9 cellular contexts compared by ENCODE assay signal in genomic region chr7:139118803-139119485, GRCh38. TPM values are rescaled to one million over a fixed set of nuclear protein-coding genes. Genes with fewer than 3 reads are reported as not detected.
DNase-seq lines count a peak whose midpoint lies in the region; ATAC-seq and FAIRE-seq lines count a peak whose summit lies in the region.
"Had no signal": no experiment of that assay in that cellular context is flagged by ENCODE, and none has a peak within 500 bp of the region (broad histone marks: within the 10 kb centered on the region; RNA-seq: fewer than 3 reads in every experiment).

No MANE protein-coding gene starts in this region.

- POLR2A ChIA-PET in CD8-positive, alpha-beta memory T cell (lab: Charles Lee), result interaction anchor here (0.9 to 2.4 kb wide), 3 partner anchors 14 to 33 kb away, joined by 3 to 8 read pairs (median 3); no protein-coding TSS in a partner anchor

- DNase-seq in CD8-positive, alpha-beta memory T cell, result peak in 1 of 5 donors; percentile 60
- DNase-seq in GM19239 (ENCODE audit: insufficient read length, low spot score) (no peak), SK-N-DZ (ENCODE audit: low spot score) (peak; percentile 60), islet precursor cell (peak; percentile 58), aorta (no peak), T1000 (lab: John Stamatoyannopoulos, UW) (no peak), AG08396 (ENCODE audit: low spot score) (no peak)

- H3K4me1 ChIP-seq in CD8-positive, alpha-beta memory T cell (ENCODE audit: insufficient read depth, low read length), result peaks cover 28% of the 10 kb centered on the region
- no peaks in the 10 kb centered on the region for H3K4me1 ChIP-seq in aorta (ENCODE audit: control insufficient read depth in 1 of 2, insufficient read depth in 2 of 2, low read length in 2 of 2)

- H3K4me3 ChIP-seq in CD8-positive, alpha-beta memory T cell (ENCODE audit: low read length), result peak overlapping the region; percentile 13
- H3K4me3 ChIP-seq in aorta (ENCODE audit: low read length in 2 of 2), result no peak overlapping the region

- WGBS in aorta, 2 donors, result 75 to 79% methylated on average over 7 of the region's 7 CpGs

- no peaks in the 10 kb centered on the region for H3K36me3 ChIP-seq in CD8-positive, alpha-beta memory T cell (ENCODE audit: insufficient read depth, low read length)
- no peaks in the 10 kb centered on the region for H3K36me3 ChIP-seq in aorta (ENCODE audit: control insufficient read depth in 1 of 2, insufficient read depth in 2 of 2, low read length in 1 of 2)

- H3K27ac ChIP-seq in CD8-positive, alpha-beta memory T cell (ENCODE audit: low read depth, low read length), result peak overlapping the region; percentile 66
- no peak overlapping the region for H3K27ac ChIP-seq in aorta (ENCODE audit: low read depth in 1 of 2, low read length in 2 of 2)

- peaks cover 16 to 34% (median 27%) of the 10 kb centered on the region in 3 donors for H3K4me1 Mint-ChIP-seq in CD8-positive, alpha-beta memory T cell
- H3K4me1 Mint-ChIP-seq: brain had no signal

- H3K27me3 ChIP-seq in CD8-positive, alpha-beta memory T cell (ENCODE audit: insufficient read depth, low read length, poor library complexity, severe bottlenecking), result no peaks in the 10 kb centered on the region
- no peaks in the 10 kb centered on the region for H3K27me3 ChIP-seq in aorta (ENCODE audit: control insufficient read depth in 1 of 2, insufficient read depth in 2 of 2, low read length in 1 of 2)

- peak; percentile 69 for ATAC-seq in HG03108 (IDR thresholded peaks at IDR 0.05; ENCODE audit: unreplicated experiment)
- ATAC-seq in aorta (ENCODE audit: low FRiP score), result no peak

- H3K36me3 Mint-ChIP-seq in CD8-positive, alpha-beta memory T cell, result peaks cover 0 to 3% (median 0%) of the 10 kb centered on the region in 3 donors
- H3K36me3 Mint-ChIP-seq: brain had no signal

- intact Hi-C loops in aorta (cut with DNase I), result no loop called here

- CTCF ChIA-PET in CD8-positive, alpha-beta memory T cell (lab: Charles Lee), result interaction anchor here (0.6 to 2.0 kb wide), 7 partner anchors 9 to 151 kb away, joined by 3 to 8 read pairs (median 4); no protein-coding TSS in a partner anchor

- peaks cover 2 to 4% of the 10 kb centered on the region in 2 donors for H3K27me3 Mint-ChIP-seq in CD8-positive, alpha-beta memory T cell

- H3K9me3 Mint-ChIP-seq in CD8-positive, alpha-beta memory T cell, result no peaks in the 10 kb centered on the region
- H3K9me3 Mint-ChIP-seq: brain had no signal

- H3K27ac Mint-ChIP-seq in CD8-positive, alpha-beta memory T cell, result peak overlapping the region; percentile 83 to 91 (median 88)
- H3K27ac Mint-ChIP-seq: brain had no signal

- H3K9me3 ChIP-seq in CD8-positive, alpha-beta memory T cell (ENCODE audit: low read length), result no peaks in the 10 kb centered on the region
- H3K9me3 ChIP-seq in aorta (ENCODE audit: control insufficient read depth, low read length), result no peaks in the 10 kb centered on the region

- peak; percentile 82 for FAIRE-seq in GM19239 (lab: Jason Lieb, UNC)

- peak overlapping the region; percentile 13 to 83 (median 72) for H3K4me3 Mint-ChIP-seq in CD8-positive, alpha-beta memory T cell

RNA-seq across cellular contexts. Expression of gene ZC3HAV1, which starts 9.4 kb away (rescaled TPM):
- 10 to 100 TPM; 89.9 to 92.8 TPM for total RNA-seq in CD8-positive, alpha-beta memory T cell
- 153 TPM for polyA plus RNA-seq in CD8-positive, alpha-beta memory T cell
- polyA plus RNA-seq in SK-N-DZ (2014; cell fraction: cytosol; rRNA removed), result 8.4 and 11.7 TPM in 2 replicates
- polyA plus RNA-seq in SK-N-DZ (2014; cell fraction: nucleus; rRNA removed), result 2.2 and 3.5 TPM in 2 replicates
- total RNA-seq in aorta, result 10 to 100 TPM; 28.2 to 39.5 TPM
- polyA plus RNA-seq in aorta, result 1 to 10 TPM; 4.1 to 8.6 TPM

Comparison
In these comparisons a context has a peak if more than half of its experiments do, and no peak if none do; other contexts are left out.
1. DNase-seq: peak in SK-N-DZ (single experiment) and islet precursor cell (single experiment); none in GM19239 (single experiment), aorta (0 of 2), T1000 (single experiment) and AG08396 (single experiment).